In genomic region chr1:150629115-150629928, GRCh38 we compare ENCODE assay signal across 1 cellular context.
A peak's percentile ranks its signal among the peaks of the same experiment; 100 is the strongest.
TF ChIP-seq lines count a peak whose summit lies in the region.

TSS of gene ENSA (minus strand) at chr1:150629612. CDS start at chr1:150629470, 142 bp downstream.

TF ChIP-seq in K562, 482 proteins besides CTCF, POLR2A, EP300 and RAD21 (continued from another document and continues in another):
- TF ChIP-seq PBX2 (CRISPR knock-in tag; IDR thresholded peaks at IDR 0.05; ENCODE audit: low read depth) (peak; percentile 98), PBX2 (tag; conservative IDR thresholded peaks at IDR 0.05; ENCODE audit: low read depth) (peak; percentile 100), MTA2 (IDR thresholded peaks at IDR 0.05; ENCODE audit: low read depth) (no peak; the same call in 1 of the 2 replicates), ZNF778 (CRISPR knock-in tag; IDR thresholded peaks at IDR 0.05) (no peak), ATF1 (CRISPR knock-in tag; IDR thresholded peaks at IDR 0.05) (peak; percentile 67), ATF1 (tag; IDR thresholded peaks at IDR 0.05) (peak; percentile 99), POLR3A (IDR thresholded peaks at IDR 0.05; ENCODE audit: borderline replicate concordance, extremely low read depth, insufficient read depth, insufficient read length) (no peak), ZNF644 (tag; IDR thresholded peaks at IDR 0.05; ENCODE audit: low read depth) (no peak), TAF9B (IDR thresholded peaks at IDR 0.05; ENCODE audit: partially characterized antibody) (peak; percentile 74), SIN3A (IDR thresholded peaks at IDR 0.05; ENCODE audit: borderline replicate concordance in 2 of 2, control insufficient read depth in 1 of 2, low read depth in 2 of 2, low read length in 2 of 2) (peak; percentile 38 to 81; a peak in 2 of 4 replicates), HCFC1 (IDR thresholded peaks at IDR 0.05; ENCODE audit: low read depth, low read length) (peak; percentile 49), ILF3 (IDR thresholded peaks at IDR 0.05; ENCODE audit: borderline replicate concordance) (no peak), ZNF3 (CRISPR knock-in tag; IDR thresholded peaks at IDR 0.05) (no peak), NEUROD1 (IDR thresholded peaks at IDR 0.05; ENCODE audit: borderline replicate concordance, low read depth, low read length, partially characterized antibody) (peak; percentile 95), XRCC3 (IDR thresholded peaks at IDR 0.05) (no peak), ZBTB34 (CRISPR knock-in tag; IDR thresholded peaks at IDR 0.05) (no peak), SMAD3 (CRISPR knock-in tag; conservative IDR thresholded peaks at IDR 0.05) (0 out of 2 replicates have a peak, but pooled peaks have one; percentile 30), CBX5 (IDR thresholded peaks at IDR 0.05; ENCODE audit: borderline replicate concordance, low read depth) (no peak; the same call in 1 of the 2 replicates), TFAP4 (CRISPR knock-in tag; IDR thresholded peaks at IDR 0.05; ENCODE audit: borderline replicate concordance) (peak; percentile 81; the same call in 1 of the 2 replicates), ZNF75A (CRISPR knock-in tag; IDR thresholded peaks at IDR 0.05) (no peak), MTF1 (CRISPR knock-in tag; IDR thresholded peaks at IDR 0.05; ENCODE audit: borderline replicate concordance) (no peak), HMG20A (CRISPR knock-in tag; conservative IDR thresholded peaks at IDR 0.05) (no peak), HLTF (IDR thresholded peaks at IDR 0.05) (no peak), PKNOX1 (IDR thresholded peaks at IDR 0.05) (peak; percentile 100), HOMEZ (CRISPR knock-in tag; IDR thresholded peaks at IDR 0.05) (peak; percentile 25; the same call in 1 of the 2 replicates), CCNT2 (IDR thresholded peaks at IDR 0.05; ENCODE audit: borderline replicate concordance, extremely low read depth, insufficient read length, low read depth, low read length) (no peak), CTCFL (IDR thresholded peaks at IDR 0.05; ENCODE audit: borderline replicate concordance, insufficient read depth, low read depth, low read length, poor library complexity, severe bottlenecking) (no peak), ZC3H11A (IDR thresholded peaks at IDR 0.05; ENCODE audit: low read depth, low read length) (no peak), NR0B1 (IDR thresholded peaks at IDR 0.05; ENCODE audit: partially characterized antibody) (no peak), ZNF146 (CRISPR knock-in tag; IDR thresholded peaks at IDR 0.05; ENCODE audit: unreplicated experiment) (no peak), HEY1 (CRISPR knock-in tag; IDR thresholded peaks at IDR 0.05; ENCODE audit: borderline replicate concordance) (no peak), SRSF9 (IDR thresholded peaks at IDR 0.05; ENCODE audit: borderline replicate concordance, low read depth, low read length) (no peak), NCOR1 (IDR thresholded peaks at IDR 0.05) (no peak), KAT2B (IDR thresholded peaks at IDR 0.05; ENCODE audit: low read depth, low read length) (no peak), ELK1 (CRISPR knock-in tag; IDR thresholded peaks at IDR 0.05) (no peak), ZNF407 (IDR thresholded peaks at IDR 0.05; ENCODE audit: low read depth) (no peak), RNF2 (IDR thresholded peaks at IDR 0.05) (no peak; the same call in 1 of the 2 replicates), SP2 (IDR thresholded peaks at IDR 0.05; ENCODE audit: extremely low read depth, low read depth, low read length, poor library complexity, severe bottlenecking) (peak; percentile 90), KLF13 (tag; IDR thresholded peaks at IDR 0.05; ENCODE audit: borderline replicate concordance, low read depth) (0 out of 2 replicates have a peak, but pooled peaks have one; percentile 41), ZNF23 (CRISPR knock-in tag; IDR thresholded peaks at IDR 0.05) (no peak), HDAC2 (IDR thresholded peaks at IDR 0.05) (0 out of 2 replicates have a peak, but pooled peaks have one; percentile 20), MEIS2 (IDR thresholded peaks at IDR 0.05; ENCODE audit: partially characterized antibody) (peak; percentile 23)
